1 cellular context compared by ENCODE assay signal in genomic region chr9:123953601-123954011, GRCh38.
TF ChIP-seq lines count a peak whose summit lies in the region.

No MANE protein-coding gene starts in this region.

TF ChIP-seq in GM12878, 131 proteins besides CTCF, POLR2A, EP300 and RAD21:
- TF ChIP-seq ZBTB40 (IDR thresholded peaks at IDR 0.05; ENCODE audit: borderline replicate concordance) (peak; percentile 82; the same call in 1 of the 2 replicates), PKNOX1 (IDR thresholded peaks at IDR 0.05) (peak; percentile 64; the same call in 1 of the 2 replicates), RBBP5 (conservative IDR thresholded peaks at IDR 0.05) (no peak)
